In the genomic region with DNA sequence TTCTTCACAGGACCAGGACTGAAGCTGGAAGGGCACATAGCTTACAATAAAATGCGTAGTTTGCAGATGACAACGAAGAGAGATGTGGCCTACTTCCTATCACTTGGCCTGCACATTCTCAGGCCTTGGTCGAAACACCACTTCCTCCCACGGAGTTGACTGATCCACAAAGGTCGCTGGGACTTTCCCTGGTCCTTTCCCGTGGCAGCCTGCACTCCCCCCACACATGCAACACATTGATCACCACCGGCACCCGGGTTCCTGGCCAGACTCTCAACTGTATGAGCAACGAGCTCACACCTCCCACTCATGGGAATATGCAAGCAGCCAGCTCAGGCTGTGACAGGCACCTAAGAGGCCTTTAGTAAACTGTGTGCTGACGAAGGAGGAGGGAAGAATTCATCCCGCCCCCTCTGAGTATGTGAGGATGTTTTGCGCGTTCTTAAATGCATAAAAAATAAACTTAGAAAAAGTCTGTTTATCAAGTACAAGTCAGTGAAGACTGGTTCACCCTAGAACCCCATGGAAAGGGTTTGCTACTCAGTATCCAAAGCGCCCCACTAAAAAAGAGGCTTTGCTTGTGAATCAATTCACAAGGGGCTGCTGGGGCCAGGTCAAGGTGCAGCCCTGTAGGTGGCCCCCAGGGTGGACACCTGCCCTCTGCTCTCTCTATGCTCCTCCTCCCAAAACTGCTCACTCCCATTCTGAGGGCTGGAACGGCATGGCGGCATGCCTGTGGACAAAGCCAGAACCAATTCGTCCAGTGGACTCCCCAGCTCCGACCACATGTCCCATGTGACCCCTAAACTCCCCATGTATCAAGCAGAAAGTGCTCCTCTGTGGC, we compare ENCODE assay signal across 8 cellular contexts.
DNase-seq lines count a peak whose midpoint lies in the region; ATAC-seq and TF ChIP-seq lines count a peak whose summit lies in the region.

No MANE protein-coding gene starts in this region.

- WGBS in spleen, 5 donors = 46 to 64% (median 63%) methylated on average over 16 to 18 of the region's 18 CpGs

- H3K4me3 ChIP-seq in CD8-positive, alpha-beta T cell (ENCODE audit: low read depth, low read length) = no peak overlapping the region
- H3K4me3 ChIP-seq in Peyer's patch (no peak overlapping the region), spleen (no peak overlapping the region), ascending aorta (no peak overlapping the region)

- no peaks in the 10 kb centered on the region for H3K9me3 ChIP-seq in CD8-positive, alpha-beta T cell (ENCODE audit: low read length)
- H3K9me3 ChIP-seq in Peyer's patch (no peaks in the 10 kb centered on the region), spleen (peaks cover 0 to 10% (median 2%) of the 10 kb centered on the region in 8 donors), ascending aorta (peaks cover 0 to 48% of the 10 kb centered on the region in 2 donors)

- peak overlapping the region; percentile 93 for H3K27ac Mint-ChIP-seq in CD8-positive, alpha-beta T cell
- peak overlapping the region; percentile 99 for H3K27ac Mint-ChIP-seq in activated naive CD8-positive, alpha-beta T cell treated with anti-CD3 and anti-CD28 coated beads for 36 hours

- H3K36me3 Mint-ChIP-seq in CD8-positive, alpha-beta T cell = peaks cover 8% of the 10 kb centered on the region
- H3K36me3 Mint-ChIP-seq in activated naive CD8-positive, alpha-beta T cell treated with anti-CD3 and anti-CD28 coated beads for 36 hours = peaks cover 50% of the 10 kb centered on the region

- CTCF ChIA-PET in CD8-positive, alpha-beta T cell (lab: Charles Lee) = no interaction called here

- H3K4me1 Mint-ChIP-seq in CD8-positive, alpha-beta T cell (ENCODE audit: low read depth) = peaks cover 34% of the 10 kb centered on the region
- H3K4me1 Mint-ChIP-seq in activated naive CD8-positive, alpha-beta T cell treated with anti-CD3 and anti-CD28 coated beads for 36 hours = peaks cover 29% of the 10 kb centered on the region

- POLR2A ChIA-PET in CD8-positive, alpha-beta T cell (lab: Charles Lee) = interaction anchor here (0.6 to 0.9 kb wide), 2 partner anchors 17 to 99 kb away, joined by 3 read pairs; no protein-coding TSS in a partner anchor

- ATAC-seq in CD8-positive, alpha-beta T cell = peak; percentile 78
- peak; percentile 97 for ATAC-seq in GM21717 (IDR thresholded peaks at IDR 0.05; ENCODE audit: unreplicated experiment)

- no peaks in the 10 kb centered on the region for H3K27me3 Mint-ChIP-seq in CD8-positive, alpha-beta T cell (ENCODE audit: low read depth)
- no peaks in the 10 kb centered on the region for H3K27me3 Mint-ChIP-seq in activated naive CD8-positive, alpha-beta T cell treated with anti-CD3 and anti-CD28 coated beads for 36 hours

- TF ChIP-seq POLR2A in Peyer's patch (IDR thresholded peaks at IDR 0.05) (no peak), spleen (IDR thresholded peaks at IDR 0.05) (no peak)

- H3K4me3 Mint-ChIP-seq in CD8-positive, alpha-beta T cell = no peak overlapping the region
- peak overlapping the region; percentile 26 for H3K4me3 Mint-ChIP-seq in activated naive CD8-positive, alpha-beta T cell treated with anti-CD3 and anti-CD28 coated beads for 36 hours

- DNase-seq in CD8-positive, alpha-beta T cell = peak; percentile 17 to 81 (median 40)
- peak in 2 of 3 donors; percentile 41 to 53 for DNase-seq in Peyer's patch
- peak; percentile 90 for DNase-seq in activated naive CD8-positive, alpha-beta T cell treated with anti-CD3 and anti-CD28 coated beads for 36 hours
- DNase-seq in spleen = no peak
- no peak for DNase-seq in effector CD8-positive, alpha-beta T cell (lab: John Stamatoyannopoulos, UW)
- no peak for DNase-seq in globus pallidus (ENCODE audit: low spot score)
- no peak for DNase-seq in ascending aorta (ENCODE audit: low spot score in 2 of 2)

- peaks cover 18% of the 10 kb centered on the region for H3K4me1 ChIP-seq in CD8-positive, alpha-beta T cell (ENCODE audit: insufficient read depth, low read length)
- H3K4me1 ChIP-seq in Peyer's patch = no peaks in the 10 kb centered on the region
- peaks cover 0 to 19% (median 16%) of the 10 kb centered on the region in 6 donors for H3K4me1 ChIP-seq in spleen
- H3K4me1 ChIP-seq in ascending aorta = no peaks in the 10 kb centered on the region

- H3K27ac ChIP-seq in CD8-positive, alpha-beta T cell (ENCODE audit: low read depth, low read length) = peak overlapping the region; percentile 46
- peak overlapping the region in 1 of 4 donors; percentile 19 for H3K27ac ChIP-seq in Peyer's patch
- H3K27ac ChIP-seq in spleen = peak overlapping the region in 7 of 8 donors; percentile 35 to 75 (median 39)
- no peak overlapping the region for H3K27ac ChIP-seq in ascending aorta

- intact Hi-C loops in CD8-positive, alpha-beta T cell (cut with DNase I, micrococcal nuclease) = no loop called here
- intact Hi-C loops in spleen (cut with DNase I; ENCODE audit: low total_unique reads) = no loop called here
- intact Hi-C loops in ascending aorta (cut with DNase I) = no loop called here

- no peaks in the 10 kb centered on the region for H3K36me3 ChIP-seq in CD8-positive, alpha-beta T cell (ENCODE audit: insufficient read depth, low read length)
- H3K36me3 ChIP-seq in Peyer's patch = no peaks in the 10 kb centered on the region
- no peaks in the 10 kb centered on the region for H3K36me3 ChIP-seq in spleen
- H3K36me3 ChIP-seq in ascending aorta = no peaks in the 10 kb centered on the region

- no peaks in the 10 kb centered on the region for H3K27me3 ChIP-seq in CD8-positive, alpha-beta T cell (ENCODE audit: insufficient read depth, low read length)
- H3K27me3 ChIP-seq in Peyer's patch (no peaks in the 10 kb centered on the region), spleen (replicated peaks in 1 of 7) (no peaks in the 10 kb centered on the region), ascending aorta (no peaks in the 10 kb centered on the region)

- H3K9me3 Mint-ChIP-seq in CD8-positive, alpha-beta T cell = peaks cover 22% of the 10 kb centered on the region
- peaks cover 31% of the 10 kb centered on the region for H3K9me3 Mint-ChIP-seq in activated naive CD8-positive, alpha-beta T cell treated with anti-CD3 and anti-CD28 coated beads for 36 hours

- TF ChIP-seq CTCF in CD8-positive, alpha-beta T cell (IDR thresholded peaks at IDR 0.05) = no peak
- TF ChIP-seq CTCF in Peyer's patch (IDR thresholded peaks at IDR 0.05) (no peak), spleen (IDR thresholded peaks at IDR 0.05 in 8 of 11, conservative IDR thresholded peaks at IDR 0.05 in 3 of 11) (no peak), ascending aorta (IDR thresholded peaks at IDR 0.05) (no peak)

Comparison
In these comparisons a context has a peak if more than half of its experiments do, and no peak if none do; other contexts are left out.
1. DNase-seq: peak in CD8-positive, alpha-beta T cell (7 of 7), Peyer's patch (2 of 3) and activated naive CD8-positive, alpha-beta T cell treated with anti-CD3 and anti-CD28 coated beads for 36 hours (single experiment); none in spleen (single experiment), effector CD8-positive, alpha-beta T cell (single experiment), globus pallidus (single experiment) and ascending aorta (0 of 2).
2. H3K27ac ChIP-seq: peak in CD8-positive, alpha-beta T cell (single experiment) and spleen (7 of 8); none in ascending aorta (0 of 2).